ENCODE assay signal across 8 cellular contexts in the genomic region with DNA sequence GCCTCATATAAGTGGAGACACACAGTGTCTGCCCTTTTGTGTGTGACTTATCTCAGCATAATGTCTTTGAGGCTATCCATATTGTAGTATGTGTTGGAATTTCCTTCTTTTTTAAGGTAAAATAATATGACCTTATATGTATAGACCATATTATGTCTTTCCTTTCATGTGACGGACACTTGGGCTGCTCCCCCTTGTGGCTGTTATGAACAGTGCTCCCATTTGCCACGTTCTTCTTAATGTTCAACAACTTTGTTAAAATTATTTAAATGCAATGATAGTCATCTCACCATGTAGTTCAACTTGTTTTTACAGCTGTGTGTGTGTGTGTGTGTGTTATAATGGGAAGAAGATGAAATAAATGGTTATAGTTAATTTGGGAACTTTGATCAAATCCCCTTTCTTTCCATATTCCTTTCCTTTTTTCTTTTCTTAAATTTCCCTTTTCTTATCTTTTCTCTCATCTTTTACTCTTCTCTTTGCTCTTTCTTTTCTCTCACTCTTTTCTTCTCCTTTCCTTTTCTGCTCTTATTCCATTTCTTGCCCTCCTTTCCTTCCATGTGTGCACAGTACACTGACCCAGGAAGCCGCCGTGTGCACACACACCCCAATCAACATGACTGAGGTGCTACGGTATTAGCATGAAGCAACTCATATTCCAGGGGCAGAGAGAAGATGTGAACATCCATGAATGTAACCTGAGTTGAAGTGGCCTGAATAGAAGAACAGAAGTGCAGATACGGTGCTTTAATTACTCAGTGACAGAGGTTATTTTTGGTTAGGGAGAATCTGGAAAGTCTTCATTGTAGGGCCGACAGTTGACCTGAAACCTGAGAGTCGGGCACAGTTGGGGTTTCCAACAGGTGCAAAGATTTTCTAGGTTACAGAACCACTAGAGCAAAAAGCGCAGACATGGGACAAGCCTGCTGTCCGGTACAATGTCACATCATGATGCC.
DNase-seq lines count a peak whose midpoint lies in the region; ATAC-seq, FAIRE-seq and TF ChIP-seq lines count a peak whose summit lies in the region.

No MANE protein-coding gene starts in this region.

- peak overlapping the region; percentile 27 for H3K27ac Mint-ChIP-seq in MCF 10A (ENCODE audit: low read depth, unreplicated experiment)

- DNase-seq in HL-60 (ENCODE audit: low read depth in 1 of 2, low spot score in 1 of 2), result peak in 1 of 2 experiments; percentile 23
- DNase-seq in MCF 10A (ENCODE audit: unreplicated experiment), result peak; percentile 65
- peak; percentile 60 for DNase-seq in left kidney (ENCODE audit: low read depth, low spot score)
- DNase-seq in stimulated activated CD8-positive, alpha-beta memory T cell treated with anti-CD3 and anti-CD28 coated beads, Interleukin-12 subunit alpha, Interleukin-12 subunit beta, amount 100 ng/mL, for 4 hours (ENCODE audit: low read depth), result peak; percentile 6
- no peak for DNase-seq in ecto neural progenitor cell (ENCODE audit: low spot score)
- DNase-seq in iPS-NIHi7 (ENCODE audit: extremely low spot score), result no peak

- H3K27me3 Mint-ChIP-seq in MCF 10A (ENCODE audit: insufficient read depth, unreplicated experiment), result no peaks in the 10 kb centered on the region

- H3K27me3 ChIP-seq in HL-60 (ENCODE audit: insufficient read depth, poor library complexity, severe bottlenecking), result peaks cover 2% of the 10 kb centered on the region

- peak; percentile 64 for ATAC-seq in SK-N-SH treated with all-trans-retinoic acid at 6 μM for 48 hours

- POLR2A ChIA-PET in MCF 10A (lab: Yijun Ruan, JAX), result interaction anchor here (1.0 to 1.2 kb wide), 3 partner anchors 14 to 199 kb away, joined by 3 read pairs; no protein-coding TSS in a partner anchor

- intact Hi-C loops in MCF 10A (cut with micrococcal nuclease), result loop anchor here (1.0 to 5.0 kb wide), 5 partner anchors 202 to 1010 kb away; partner anchors contain the start of gene SDK1

- peak; percentile 37 for FAIRE-seq in G401.6 (lab: Jason Lieb, UNC)

- H3K4me1 Mint-ChIP-seq in MCF 10A (ENCODE audit: insufficient read depth, unreplicated experiment), result peaks cover 15% of the 10 kb centered on the region

- CTCF ChIA-PET in MCF 10A (lab: Yijun Ruan, JAX), result interaction anchor here (0.5 to 2.9 kb wide), 19 partner anchors 9 to 1010 kb away, joined by 3 to 19 read pairs (median 3); no protein-coding TSS in a partner anchor

- H3K4me3 Mint-ChIP-seq in MCF 10A (ENCODE audit: unreplicated experiment), result no peak overlapping the region

- H3K27ac ChIP-seq in HL-60 (replicated peaks), result no peak overlapping the region

- no peaks in the 10 kb centered on the region for H3K9me3 Mint-ChIP-seq in MCF 10A (ENCODE audit: unreplicated experiment)

- H3K36me3 Mint-ChIP-seq in MCF 10A (ENCODE audit: insufficient read depth, unreplicated experiment), result no peaks in the 10 kb centered on the region

- peak; percentile 67 for TF ChIP-seq CTCF in HL-60 (IDR thresholded peaks at IDR 0.05; ENCODE audit: insufficient read depth, low read length)
- peak; percentile 75 for TF ChIP-seq CTCF in MCF 10A (IDR thresholded peaks at IDR 0.05; ENCODE audit: unreplicated experiment)

- no TSS peak for BruUV-seq in MCF 10A (replicated peaks; lab: Mats Ljungman, UMichigan)

- no peak overlapping the region for H3K4me3 ChIP-seq in HL-60 (replicated peaks; ENCODE audit: insufficient read depth, low read length)

TF ChIP-seq in SK-N-SH treated with all-trans-retinoic acid at 6 μM for 48 hours, 23 proteins besides CTCF, POLR2A, EP300 and RAD21:
- TF ChIP-seq ZFP3 (CRISPR knock-in tag; IDR thresholded peaks at IDR 0.05) (no peak), ZNF565 (CRISPR knock-in tag; conservative IDR thresholded peaks at IDR 0.05; ENCODE audit: low read depth) (no peak), ZNF70 (CRISPR knock-in tag; IDR thresholded peaks at IDR 0.05) (no peak), BACH2 (CRISPR knock-in tag; IDR thresholded peaks at IDR 0.05; ENCODE audit: borderline replicate concordance) (no peak), CSDC2 (CRISPR knock-in tag; IDR thresholded peaks at IDR 0.05) (no peak), ZNF8 (CRISPR knock-in tag; IDR thresholded peaks at IDR 0.05) (no peak), RARB (CRISPR knock-in tag; IDR thresholded peaks at IDR 0.05) (no peak), GLIS3 (CRISPR knock-in tag; IDR thresholded peaks at IDR 0.05) (no peak), PPARA (CRISPR knock-in tag; IDR thresholded peaks at IDR 0.05; ENCODE audit: borderline replicate concordance) (no peak), OSR1 (CRISPR knock-in tag; IDR thresholded peaks at IDR 0.05) (no peak), ISL1 (CRISPR knock-in tag; IDR thresholded peaks at IDR 0.05) (no peak), TOX (CRISPR knock-in tag; IDR thresholded peaks at IDR 0.05; ENCODE audit: borderline replicate concordance) (no peak)
- TF ChIP-seq, protein P1, sequence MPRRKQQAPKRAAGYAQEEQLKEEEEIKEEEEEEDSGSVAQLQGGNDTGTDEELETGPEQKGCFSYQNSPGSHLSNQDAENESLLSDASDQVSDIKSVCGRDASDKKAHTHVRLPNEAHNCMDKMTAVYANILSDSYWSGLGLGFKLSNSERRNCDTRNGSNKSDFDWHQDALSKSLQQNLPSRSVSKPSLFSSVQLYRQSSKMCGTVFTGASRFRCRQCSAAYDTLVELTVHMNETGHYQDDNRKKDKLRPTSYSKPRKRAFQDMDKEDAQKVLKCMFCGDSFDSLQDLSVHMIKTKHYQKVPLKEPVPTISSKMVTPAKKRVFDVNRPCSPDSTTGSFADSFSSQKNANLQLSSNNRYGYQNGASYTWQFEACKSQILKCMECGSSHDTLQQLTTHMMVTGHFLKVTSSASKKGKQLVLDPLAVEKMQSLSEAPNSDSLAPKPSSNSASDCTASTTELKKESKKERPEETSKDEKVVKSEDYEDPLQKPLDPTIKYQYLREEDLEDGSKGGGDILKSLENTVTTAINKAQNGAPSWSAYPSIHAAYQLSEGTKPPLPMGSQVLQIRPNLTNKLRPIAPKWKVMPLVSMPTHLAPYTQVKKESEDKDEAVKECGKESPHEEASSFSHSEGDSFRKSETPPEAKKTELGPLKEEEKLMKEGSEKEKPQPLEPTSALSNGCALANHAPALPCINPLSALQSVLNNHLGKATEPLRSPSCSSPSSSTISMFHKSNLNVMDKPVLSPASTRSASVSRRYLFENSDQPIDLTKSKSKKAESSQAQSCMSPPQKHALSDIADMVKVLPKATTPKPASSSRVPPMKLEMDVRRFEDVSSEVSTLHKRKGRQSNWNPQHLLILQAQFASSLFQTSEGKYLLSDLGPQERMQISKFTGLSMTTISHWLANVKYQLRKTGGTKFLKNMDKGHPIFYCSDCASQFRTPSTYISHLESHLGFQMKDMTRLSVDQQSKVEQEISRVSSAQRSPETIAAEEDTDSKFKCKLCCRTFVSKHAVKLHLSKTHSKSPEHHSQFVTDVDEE (CRISPR knock-in tag; IDR thresholded peaks at IDR 0.05), result no peak

Comparison
In these comparisons a context has a peak if more than half of its experiments do, and no peak if none do; other contexts are left out.
1. DNase-seq: peak in MCF 10A (single experiment), left kidney (single experiment) and stimulated activated CD8-positive, alpha-beta memory T cell treated with anti-CD3 and anti-CD28 coated beads, Interleukin-12 subunit alpha, Interleukin-12 subunit beta, amount 100 ng/mL, for 4 hours (single experiment); none in ecto neural progenitor cell (single experiment) and iPS-NIHi7 (single experiment).